In genomic region chr9:550267-550790, GRCh38 we compare ENCODE assay signal across 23 cellular contexts.
"Had no signal": no experiment of that assay in that cellular context is flagged by ENCODE, and none has a peak within 500 bp of the region (broad histone marks: within the 10 kb centered on the region; RNA-seq: fewer than 3 reads in every experiment).

No MANE protein-coding gene starts in this region.

- H3K27ac ChIP-seq: gastroesophageal sphincter, lower lobe of right lung, neural progenitor cell, parathyroid adenoma, testis had no signal

- H3K4me1 ChIP-seq: parathyroid adenoma had no signal

- H3K4me3 Mint-ChIP-seq: activated naive CD8-positive, alpha-beta T cell; neural progenitor cell; T-cell; T-helper 2 cell treated with Interferon-gamma antibody and Interleukin-4, amounts not matched to agents 5 μg/mL and 100 μg/mL, for 36 hours had no signal

- ATAC-seq: gastroesophageal sphincter, left cardiac atrium, lower lobe of right lung, T-cell had no signal

- H3K36me3 ChIP-seq: gastroesophageal sphincter, neural progenitor cell had no signal

- H3K9me3 Mint-ChIP-seq: neural progenitor cell; T-cell; T-helper 2 cell treated with Interferon-gamma antibody and Interleukin-4, amounts not matched to agents 5 μg/mL and 100 μg/mL, for 36 hours had no signal

- H3K9me3 ChIP-seq: gastroesophageal sphincter, lower lobe of right lung, right atrium auricular region, testis had no signal

- H3K27me3 ChIP-seq: gastroesophageal sphincter, right atrium auricular region, testis had no signal

- DNase-seq: activated CD4-positive, alpha-beta T cell treated with anti-CD3 and anti-CD28 coated beads for 4 hours; activated CD4-positive, alpha-beta T cell treated with anti-CD3 and anti-CD28 coated beads, Interleukin-2, amount 50 U/mL, for 48 hours; activated CD8-positive, alpha-beta memory T cell treated with anti-CD3 and anti-CD28 coated beads for 24 hours; activated effector memory CD4-positive, alpha-beta T cell treated with Interleukin-2 at 50 U/mL for 16 hours; activated naive CD4-positive, alpha-beta T cell treated with Interleukin-2 at 50 U/mL for 16 hours; anterior cingulate cortex; effector CD8-positive, alpha-beta T cell; erythroblast; hippocampal formation; left cardiac atrium; lower lobe of right lung; mesenchymal stem cell; occipital lobe; stimulated activated CD4-positive, alpha-beta T cell treated with anti-CD3 and anti-CD28 coated beads, Interleukin-2, amount 100 ng/mL, for 48 hours; stimulated activated naive CD4-positive, alpha-beta T cell treated with Interleukin-2 at 50 U/mL for 16 hours; T-cell; testis had no signal

- H3K27ac Mint-ChIP-seq: activated naive CD8-positive, alpha-beta T cell; neural progenitor cell; T-cell; T-helper 2 cell treated with Interferon-gamma antibody and Interleukin-4, amounts not matched to agents 5 μg/mL and 100 μg/mL, for 36 hours had no signal

- H3K4me3 ChIP-seq: gastroesophageal sphincter, lower lobe of right lung, neural progenitor cell, right atrium auricular region, testis had no signal

- H3K9ac ChIP-seq: neural progenitor cell, parathyroid adenoma had no signal
